8 cellular contexts compared by ENCODE assay signal in the genomic region with DNA sequence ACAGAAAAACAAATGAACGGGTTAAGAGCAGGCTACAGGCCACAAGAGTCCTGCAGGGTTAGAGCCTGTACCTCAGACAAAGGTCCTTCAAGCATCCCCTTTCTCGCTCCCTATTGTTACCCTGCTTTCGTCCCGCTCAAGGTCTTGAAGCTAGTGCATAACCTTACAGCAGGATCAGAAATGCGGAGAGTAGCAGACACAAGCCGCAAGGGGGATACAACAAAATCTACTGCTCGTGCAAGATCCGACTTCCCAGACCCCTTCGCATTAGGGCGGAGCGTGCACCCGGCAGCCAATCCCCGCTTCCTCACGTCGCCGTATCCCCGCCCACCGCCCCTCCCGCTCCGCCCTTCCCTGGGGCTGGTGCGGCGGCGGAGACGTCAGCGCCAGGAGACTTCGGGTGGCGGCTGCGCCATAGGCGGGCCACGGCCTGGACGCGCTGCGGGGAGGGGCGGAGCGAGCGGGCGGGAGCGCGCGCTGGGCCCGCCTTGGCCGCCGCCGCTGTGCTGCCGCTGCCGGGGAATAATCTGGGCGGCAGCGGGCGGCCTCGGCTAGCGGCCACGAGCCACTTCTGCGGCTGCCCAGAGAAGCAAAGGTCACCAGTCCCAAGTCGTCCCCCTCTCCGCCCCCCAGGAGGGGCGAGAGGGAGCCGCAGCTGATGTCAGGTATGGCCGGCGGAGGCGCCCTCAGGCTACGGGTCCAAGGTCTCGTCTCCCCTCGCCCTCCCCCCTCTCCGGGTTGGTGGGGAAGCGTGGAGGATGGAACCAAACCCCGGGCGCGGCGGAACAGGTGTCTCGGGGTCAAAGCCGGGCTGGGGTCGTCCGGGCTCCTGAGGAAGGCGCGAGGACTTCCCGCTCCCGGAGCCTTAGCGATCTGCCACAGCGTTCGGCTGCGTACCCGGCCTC. TPM values are rescaled to one million over a fixed set of nuclear protein-coding genes. Genes with fewer than 3 reads are reported as not detected.
DNase-seq lines count a peak whose midpoint lies in the region; ATAC-seq, FAIRE-seq and TF ChIP-seq lines count a peak whose summit lies in the region.

Gene C1GALT1, plus strand, starts transcription at position 389 of the 905 bp plus-strand sequence. CDS start 51,776 bp downstream, outside the sequence.

- H3K79me2 ChIP-seq in SU-DHL-6 (ENCODE audit: insufficient read depth, low read length) = peaks cover 55% of the 10 kb centered on the region

- peak within 1 kb of the TSS; percentile 93 for H3K4me3 ChIP-seq in SU-DHL-6 (ENCODE audit: insufficient read depth, low read length, poor library complexity, severe bottlenecking)
- peak within 1 kb of the TSS; percentile 75 to 97 (median 89) for H3K4me3 ChIP-seq in pancreas
- H3K4me3 ChIP-seq in tibial artery = peak within 1 kb of the TSS; percentile 93

- H3K27me3 ChIP-seq in SU-DHL-6 (ENCODE audit: low read length) (no peaks in the 10 kb centered on the region), pancreas (no peaks in the 10 kb centered on the region), tibial artery (no peaks in the 10 kb centered on the region)

- DNase-seq in NCI-H128 (lab: John Stamatoyannopoulos, UW; ENCODE audit: unreplicated experiment) (peak; percentile 91), Right ventricle myocardium superior (peak; percentile 98), pancreas (peak; percentile 97 to 98 (median 98)), tibial artery (peak; percentile 96 to 98)
- DNase-seq in activated naive CD8-positive, alpha-beta T cell treated with anti-CD3 and anti-CD28 coated beads, Interleukin-2, amount 50 U/mL, for 16 hours (ENCODE audit: low read depth, low spot score) = peak; percentile 96

- FAIRE-seq in pancreas (lab: Jason Lieb, UNC) = no peak

- H3K36me3 ChIP-seq in SU-DHL-6 (ENCODE audit: low read length) = peaks cover 16% of the 10 kb centered on the region
- no peaks in the 10 kb centered on the region for H3K36me3 ChIP-seq in pancreas
- no peaks in the 10 kb centered on the region for H3K36me3 ChIP-seq in tibial artery

- H3K9me3 ChIP-seq in SU-DHL-6 (ENCODE audit: insufficient read depth, low read length) = no peaks in the 10 kb centered on the region
- no peaks in the 10 kb centered on the region for H3K9me3 ChIP-seq in pancreas
- H3K9me3 ChIP-seq in tibial artery = no peaks in the 10 kb centered on the region

- no peaks in the 10 kb centered on the region for H3K9me2 ChIP-seq in SU-DHL-6 (replicated peaks; ENCODE audit: insufficient read depth, low read length)

- H2AFZ ChIP-seq in SU-DHL-6 (ENCODE audit: low read depth, low read length, severe bottlenecking) = peak within 1 kb of the TSS; percentile 81

- TF ChIP-seq CTCF in GM12873 (IDR thresholded peaks at IDR 0.05; ENCODE audit: insufficient read depth, low read depth, low read length, missing control alignments) = peak; percentile 62
- TF ChIP-seq CTCF in SU-DHL-6 (IDR thresholded peaks at IDR 0.05; ENCODE audit: insufficient read depth, low read length, poor library complexity, severe bottlenecking) = peak; percentile 46
- TF ChIP-seq CTCF in pancreas (IDR thresholded peaks at IDR 0.05) = peak in 2 of 4 donors; percentile 22 to 39
- peak; percentile 37 to 57 for TF ChIP-seq CTCF in tibial artery (IDR thresholded peaks at IDR 0.05)

- peaks cover 19% of the 10 kb centered on the region; the same call in 1 of the 2 replicates for H4K20me1 ChIP-seq in SU-DHL-6 (ENCODE audit: low read depth, low read length)

- H3K27ac ChIP-seq in SU-DHL-6 (ENCODE audit: low read depth, low read length) = peak within 1 kb of the TSS; percentile 94
- H3K27ac ChIP-seq in pancreas = peak within 1 kb of the TSS; percentile 89 to 99 (median 95)
- peak within 1 kb of the TSS; percentile 96 to 97 for H3K27ac ChIP-seq in tibial artery

- peak; percentile 86 for ATAC-seq in HG02759 (IDR thresholded peaks at IDR 0.05; ENCODE audit: unreplicated experiment)
- ATAC-seq in Right ventricle myocardium superior (ENCODE audit: poor library complexity) = peak; percentile 98
- peak; percentile 89 to 95 (median 94) for ATAC-seq in pancreas

- peak within 1 kb of the TSS; percentile 97 for H3K4me2 ChIP-seq in SU-DHL-6 (ENCODE audit: low read depth, low read length, poor library complexity, severe bottlenecking)

- H3K4me1 ChIP-seq in pancreas (peaks cover 0 to 15% (median 13%) of the 10 kb centered on the region in 3 donors), tibial artery (peaks cover 0 to 17% (median 4%) of the 10 kb centered on the region in 4 donors)

- peaks cover 30% of the 10 kb centered on the region for H3F3A ChIP-seq in SU-DHL-6 (ENCODE audit: insufficient read depth)

- 0% methylated on average over 61 to 82 of the region's 82 CpGs for WGBS in pancreas, 2 donors

- H3K9ac ChIP-seq in SU-DHL-6 (ENCODE audit: low read length) = peak within 1 kb of the TSS; percentile 81

- intact Hi-C loops in Right ventricle myocardium superior (cut with DNase I) (loop anchor here (10.0 kb wide), 2 partner anchors 52 to 462 kb away; partner anchors contain the start of gene UMAD1), pancreas (cut with DNase I) (no loop called here), tibial artery (cut with DNase I; ENCODE audit: low total_unique reads) (loop anchor here (1.0 kb wide), 1 partner anchor 383 kb away; no protein-coding TSS in a partner anchor)

RNA-seq across cellular contexts. Expression of gene C1GALT1, which starts in this region (rescaled TPM):
- 14.1 TPM for total RNA-seq in Right ventricle myocardium superior
- 10 to 100 TPM in 2 of 6 donors, 1 to 10 TPM in 4; 4.5 to 14.5 (median 7.0) TPM for total RNA-seq in pancreas
- 1 to 10 TPM; 3.2 to 9.0 TPM for polyA plus RNA-seq in pancreas

Comparison
In these comparisons a context has a peak if more than half of its experiments do, and no peak if none do; other contexts are left out.
1. Peak in every context shown above with its lines: DNase-seq, ATAC-seq, H3K4me3 ChIP-seq and H3K27ac ChIP-seq.
2. intact Hi-C loops: an anchor here in Right ventricle myocardium superior (10.0 kb wide) and tibial artery (1.0 kb wide); none called in pancreas.